In genomic region chr3:28081533-28081947, GRCh38 we compare ENCODE assay signal across 20 cellular contexts.
DNase-seq lines count a peak whose midpoint lies in the region; ATAC-seq, FAIRE-seq and TF ChIP-seq lines count a peak whose summit lies in the region.
"Had no signal": no experiment of that assay in that cellular context is flagged by ENCODE, and none has a peak within 500 bp of the region (broad histone marks: within the 10 kb centered on the region; RNA-seq: fewer than 3 reads in every experiment).

No MANE protein-coding gene starts in this region.

- TF ChIP-seq RAD21 in GM12878 (IDR thresholded peaks at IDR 0.05; ENCODE audit: insufficient read depth, low read depth, low read length), result no peak

- no peak overlapping the region for H3K27ac Mint-ChIP-seq in activated naive CD4-positive, alpha-beta T cell treated with anti-CD3 and anti-CD28 coated beads, Interleukin-2, amount 50 U/mL, for 72 hours
- no peak overlapping the region for H3K27ac Mint-ChIP-seq in naive thymus-derived CD4-positive, alpha-beta T cell
- H3K27ac Mint-ChIP-seq: activated CD8-positive, alpha-beta memory T cell treated with anti-CD3 and anti-CD28 coated beads, Interleukin-2, amount 10 ng/mL, durations not matched to agents 7 days and 5 days; immature natural killer cell had no signal

- no peaks in the 10 kb centered on the region for H3K9me3 Mint-ChIP-seq in activated naive CD4-positive, alpha-beta T cell treated with anti-CD3 and anti-CD28 coated beads, Interleukin-2, amount 50 U/mL, for 72 hours
- peaks cover 0 to 1% (median 0%) of the 10 kb centered on the region in 11 donors for H3K9me3 Mint-ChIP-seq in naive thymus-derived CD4-positive, alpha-beta T cell
- H3K9me3 Mint-ChIP-seq: CD8-positive, alpha-beta memory T cell; natural killer cell treated with Interleukin-12 subunit alpha and Interleukin-12 subunit beta and Interleukin-15 and Interleukin-18, amount 100 ng/mL, for 72 hours had no signal

- intact Hi-C loops in GM12878 (cut with micrococcal nuclease; ENCODE audit: unreplicated experiment), result loop anchor here (2.0 kb wide), 1 partner anchor 45 kb away; no protein-coding TSS in a partner anchor
- intact Hi-C loops in naive thymus-derived CD4-positive, alpha-beta T cell (cut with micrococcal nuclease), result no loop called here

- H3K4me3 Mint-ChIP-seq in naive thymus-derived CD4-positive, alpha-beta T cell, result no peak overlapping the region
- H3K4me3 Mint-ChIP-seq: activated CD8-positive, alpha-beta memory T cell treated with anti-CD3 and anti-CD28 coated beads, Interleukin-2, amount 10 ng/mL, durations not matched to agents 7 days and 5 days; CD8-positive, alpha-beta memory T cell; immature natural killer cell; natural killer cell treated with Interleukin-12 subunit alpha and Interleukin-12 subunit beta and Interleukin-15 and Interleukin-18, amount 100 ng/mL, for 72 hours had no signal

- WGBS in GM12878 (ENCODE audit: insufficient coverage, insufficient replicate concordance, low lambda C conversion rate, missing lambda C conversion rate), result 56% methylated on average over 2 of the region's 2 CpGs

- no peaks in the 10 kb centered on the region for H3K4me1 ChIP-seq in GM12878 (ENCODE audit: control insufficient read depth, insufficient read depth, low read length)
- H3K4me1 ChIP-seq in naive thymus-derived CD4-positive, alpha-beta T cell (ENCODE audit: control insufficient read depth in 2 of 2, insufficient read depth in 2 of 2, low read length in 2 of 2), result no peaks in the 10 kb centered on the region
- H3K4me1 ChIP-seq: ascending aorta, foreskin keratinocyte, psoas muscle had no signal

- H3K79me2 ChIP-seq in GM12878 (ENCODE audit: control insufficient read depth, insufficient read depth, low read length), result no peaks in the 10 kb centered on the region

- TF ChIP-seq CTCF in GM12878 (IDR thresholded peaks at IDR 0.05 in 2 of 3, conservative IDR thresholded peaks at IDR 0.05 in 1 of 3; ENCODE audit: control insufficient read depth in 2 of 3, extremely low read depth in 1 of 3, insufficient read depth in 1 of 3, low read depth in 3 of 3, low read length in 3 of 3), result no peak

- no peak overlapping the region for H3K4me3 ChIP-seq in GM12878
- no peak overlapping the region for H3K4me3 ChIP-seq in naive thymus-derived CD4-positive, alpha-beta T cell (ENCODE audit: low read length)
- H3K4me3 ChIP-seq: ascending aorta, psoas muscle had no signal

- 0 out of 2 replicates have a peak overlapping the region, but pooled peaks have one; percentile 48 for H3K4me2 ChIP-seq in GM12878 (ENCODE audit: control insufficient read depth, insufficient read depth)

- ATAC-seq in GM18511 (IDR thresholded peaks at IDR 0.05; ENCODE audit: unreplicated experiment) (peak; percentile 77), GM21381 (IDR thresholded peaks at IDR 0.05; ENCODE audit: unreplicated experiment) (peak; percentile 79), HG02981 (IDR thresholded peaks at IDR 0.05; ENCODE audit: unreplicated experiment) (peak; percentile 51), GM12878 (peak; percentile 91)
- ATAC-seq in activated naive CD4-positive, alpha-beta T cell treated with anti-CD3 and anti-CD28 coated beads, Interleukin-2, amount 50 U/mL, for 72 hours, result no peak
- no peak for ATAC-seq in naive thymus-derived CD4-positive, alpha-beta T cell
- ATAC-seq: activated CD8-positive, alpha-beta memory T cell treated with anti-CD3 and anti-CD28 coated beads, Interleukin-2, amount 10 ng/mL, durations not matched to agents 7 days and 5 days; foreskin keratinocyte; natural killer cell treated with Interleukin-12 subunit alpha and Interleukin-12 subunit beta and Interleukin-15 and Interleukin-18, amount 100 ng/mL, for 72 hours; psoas muscle had no signal

- POLR2A ChIA-PET in GM12878 (lab: Charles Lee), result interaction anchor here (0.8 to 2.9 kb wide), 11 partner anchors 14 to 136 kb away, joined by 3 to 11 read pairs (median 7); no protein-coding TSS in a partner anchor
- POLR2A ChIA-PET in naive thymus-derived CD4-positive, alpha-beta T cell (lab: Charles Lee), result no interaction called here

- H3K9me3 ChIP-seq in GM12878 (replicated peaks; ENCODE audit: control insufficient read depth, insufficient read depth, low read length), result no peaks in the 10 kb centered on the region
- H3K9me3 ChIP-seq in naive thymus-derived CD4-positive, alpha-beta T cell (ENCODE audit: control insufficient read depth in 2 of 3, low read length in 3 of 3), result no peaks in the 10 kb centered on the region
- H3K9me3 ChIP-seq: ascending aorta, psoas muscle had no signal

- no peak overlapping the region for H3K27ac ChIP-seq in GM12878 (ENCODE audit: control insufficient read depth, insufficient read depth)
- H3K27ac ChIP-seq in naive thymus-derived CD4-positive, alpha-beta T cell (ENCODE audit: low read depth, low read length), result no peak overlapping the region
- H3K27ac ChIP-seq: ascending aorta, foreskin keratinocyte, psoas muscle had no signal

- no peak for TF ChIP-seq POLR2A in GM12878 (IDR thresholded peaks at IDR 0.05; ENCODE audit: low read depth, low read length)

- in situ Hi-C loops in GM12878 (cut with MboI), result no loop called here

- DNase-seq in GM12878 (ENCODE audit: low read depth, low spot score), result peak; percentile 21
- no peak for DNase-seq in activated naive CD4-positive, alpha-beta T cell treated with anti-CD3 and anti-CD28 coated beads, Interleukin-2, amount 50 U/mL, for 72 hours (ENCODE audit: low spot score in 2 of 2)
- no peak for DNase-seq in putamen (ENCODE audit: low spot score)
- no peak for DNase-seq in NCI-H2196 (lab: John Stamatoyannopoulos, UW; ENCODE audit: unreplicated experiment)
- no peak for DNase-seq in naive thymus-derived CD4-positive, alpha-beta T cell
- DNase-seq: activated CD8-positive, alpha-beta memory T cell treated with anti-CD3 and anti-CD28 coated beads, Interleukin-2, amount 10 ng/mL, durations not matched to agents 7 days and 5 days; activated effector memory CD4-positive, alpha-beta T cell treated with Interleukin-2 at 50 U/mL for 16 hours; CD8-positive, alpha-beta memory T cell; foreskin keratinocyte; immature natural killer cell; Karpas-422; NCI-H1417; NCI-H2227 treated with DMSO at 0.1 percent for 48 hours; psoas muscle; SHP77 had no signal

- H3K36me3 ChIP-seq in GM12878 (ENCODE audit: control insufficient read depth in 2 of 2, insufficient read depth in 2 of 2, low read length in 1 of 2), result no peaks in the 10 kb centered on the region
- no peaks in the 10 kb centered on the region for H3K36me3 ChIP-seq in naive thymus-derived CD4-positive, alpha-beta T cell (ENCODE audit: control insufficient read depth in 2 of 3, insufficient read depth in 3 of 3, low read length in 3 of 3)
- H3K36me3 ChIP-seq: ascending aorta had no signal

- TF ChIP-seq EP300 in GM12878 (IDR thresholded peaks at IDR 0.05; ENCODE audit: borderline replicate concordance in 1 of 2, control insufficient read depth in 1 of 2, low read depth in 2 of 2, low read length in 2 of 2), result peak in 1 of 2 experiments; percentile 68; a peak in 2 of 4 replicates

- CTCF ChIA-PET in GM12878 (lab: Yijun Ruan, JAX), result interaction anchor here (0.6 to 5.5 kb wide), 15 partner anchors 24 to 369 kb away, joined by 3 to 20 read pairs (median 4); no protein-coding TSS in a partner anchor
- CTCF ChIA-PET in naive thymus-derived CD4-positive, alpha-beta T cell (lab: Charles Lee), result interaction anchor here (0.6 to 1.7 kb wide), 3 partner anchors 8 to 370 kb away, joined by 4 to 5 read pairs (median 4); no protein-coding TSS in a partner anchor

- H4K20me1 ChIP-seq in GM12878 (ENCODE audit: control insufficient read depth, insufficient read depth), result no peaks in the 10 kb centered on the region

- H2AFZ ChIP-seq in GM12878 (ENCODE audit: control insufficient read depth, low read depth, low read length), result no peak overlapping the region; the same call in 1 of the 2 replicates

- no peaks in the 10 kb centered on the region for H3K4me1 Mint-ChIP-seq in naive thymus-derived CD4-positive, alpha-beta T cell
- H3K4me1 Mint-ChIP-seq: activated CD8-positive, alpha-beta memory T cell treated with anti-CD3 and anti-CD28 coated beads, Interleukin-2, amount 10 ng/mL, durations not matched to agents 7 days and 5 days; immature natural killer cell had no signal

- H3K9ac ChIP-seq in GM12878 (ENCODE audit: control insufficient read depth, insufficient read depth, low read length), result no peak overlapping the region

- H3K36me3 Mint-ChIP-seq in activated naive CD4-positive, alpha-beta T cell treated with anti-CD3 and anti-CD28 coated beads, Interleukin-2, amount 50 U/mL, for 72 hours, result no peaks in the 10 kb centered on the region
- H3K36me3 Mint-ChIP-seq in naive thymus-derived CD4-positive, alpha-beta T cell, result no peaks in the 10 kb centered on the region
- H3K36me3 Mint-ChIP-seq: activated CD8-positive, alpha-beta memory T cell treated with anti-CD3 and anti-CD28 coated beads, Interleukin-2, amount 10 ng/mL, durations not matched to agents 7 days and 5 days; natural killer cell treated with Interleukin-12 subunit alpha and Interleukin-12 subunit beta and Interleukin-15 and Interleukin-18, amount 100 ng/mL, for 72 hours had no signal

- RAD21 ChIA-PET in GM12878 (lab: Charles Lee; ENCODE audit: unreplicated experiment), result interaction anchor here (0.7 to 7.0 kb wide), 32 partner anchors 10 to 369 kb away, joined by 3 to 94 read pairs (median 6); partner anchors contain the start of gene EOMES

- no TSS peak for BruUV-seq in GM12878 (replicated peaks; lab: Mats Ljungman, UMichigan)

- SMC1A ChIA-PET in GM12878 (lab: Charles Lee; ENCODE audit: uncharacterized antibody, unreplicated experiment), result interaction anchor here (0.7 to 8.0 kb wide), 32 partner anchors 12 to 369 kb away, joined by 3 to 92 read pairs (median 6); no protein-coding TSS in a partner anchor

- H3K27me3 ChIP-seq in GM12878 (replicated peaks in 1 of 2; ENCODE audit: control insufficient read depth in 2 of 2, insufficient read depth in 2 of 2, low read length in 1 of 2), result no peaks in the 10 kb centered on the region
- no peaks in the 10 kb centered on the region for H3K27me3 ChIP-seq in naive thymus-derived CD4-positive, alpha-beta T cell (ENCODE audit: control insufficient read depth in 2 of 2, insufficient read depth in 2 of 2, low read length in 2 of 2)
- H3K27me3 ChIP-seq: ascending aorta had no signal

- no peaks in the 10 kb centered on the region for H3K27me3 Mint-ChIP-seq in naive thymus-derived CD4-positive, alpha-beta T cell
- H3K27me3 Mint-ChIP-seq: activated CD8-positive, alpha-beta memory T cell treated with anti-CD3 and anti-CD28 coated beads, Interleukin-2, amount 10 ng/mL, durations not matched to agents 7 days and 5 days; CD8-positive, alpha-beta memory T cell; natural killer cell treated with Interleukin-12 subunit alpha and Interleukin-12 subunit beta and Interleukin-15 and Interleukin-18, amount 100 ng/mL, for 72 hours had no signal

- FAIRE-seq in GM12878 (lab: Jason Lieb, UNC), result no peak

TF ChIP-seq in GM12878, 131 proteins besides CTCF, POLR2A, EP300 and RAD21 (continues in another document):
- TF ChIP-seq JUND (IDR thresholded peaks at IDR 0.05; ENCODE audit: low read depth, low read length) (peak; percentile 45; the same call in 1 of the 2 replicates), ATF7 (IDR thresholded peaks at IDR 0.05; ENCODE audit: low read depth) (peak; percentile 59), RUNX3 (IDR thresholded peaks at IDR 0.05; ENCODE audit: low read length) (0 out of 2 replicates have a peak, but pooled peaks have one; percentile 15), MTA3 (IDR thresholded peaks at IDR 0.05; ENCODE audit: borderline replicate concordance, low read length) (no peak)

Comparison
In these comparisons a context has a peak if more than half of its experiments do, and no peak if none do; other contexts are left out.
1. ATAC-seq: peak in GM18511 (single experiment), GM21381 (single experiment), HG02981 (single experiment) and GM12878 (single experiment); none in activated naive CD4-positive, alpha-beta T cell treated with anti-CD3 and anti-CD28 coated beads, Interleukin-2, amount 50 U/mL, for 72 hours (0 of 2) and naive thymus-derived CD4-positive, alpha-beta T cell (single experiment).